ENCODE assay signal across 24 cellular contexts in the genomic region with DNA sequence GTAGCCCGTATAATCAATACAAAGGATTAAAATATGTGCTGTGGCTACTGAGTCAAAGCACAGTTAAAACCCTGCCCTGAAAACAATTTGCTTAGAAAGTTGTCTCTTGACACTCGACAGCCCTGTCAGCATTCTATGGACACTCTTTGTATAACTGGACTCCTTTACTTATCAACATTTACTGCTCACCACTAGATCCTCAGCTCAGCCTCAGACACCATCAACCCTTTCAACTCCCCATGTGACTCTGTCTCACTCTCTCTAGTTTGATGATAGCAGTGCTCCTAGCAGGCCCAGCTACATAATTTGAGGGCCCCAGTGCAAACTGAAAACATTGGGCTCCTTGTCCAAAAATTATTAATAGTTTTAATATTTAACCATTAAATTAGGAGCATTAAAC.
"Had no signal": no experiment of that assay in that cellular context is flagged by ENCODE, and none has a peak within 500 bp of the region (broad histone marks: within the 10 kb centered on the region; RNA-seq: fewer than 3 reads in every experiment).

No MANE protein-coding gene starts in this region.

- H3K4me1 Mint-ChIP-seq: immature natural killer cell; naive B cell; natural killer cell; nephron progenitor cell; neural progenitor cell; stimulated activated memory B cell treated with anti-CD40 and anti-IgM and Interleukin-4, amounts not matched to agents 10 μg/mL and 1 μg/mL and 100 μg/mL, for 72 hours; stimulated activated naive CD8-positive, alpha-beta T cell treated with anti-CD3 and anti-CD28 coated beads, Interleukin-15, amount 100 ng/mL, for 72 hours had no signal

- DNase-seq: hippocampal formation; immature natural killer cell; kidney; lower lobe of right lung; mammary epithelial cell; mesenchymal stem cell; naive B cell; natural killer cell; nephron progenitor cell; occipital lobe; psoas muscle; small intestine; spleen; stimulated activated CD4-positive, alpha-beta T cell treated with anti-CD3 and anti-CD28 coated beads, Interleukin-4, amount 100 ng/mL, for 24 hours; stimulated activated naive CD4-positive, alpha-beta T cell treated with Interleukin-2 at 50 U/mL for 16 hours; stimulated activated naive CD8-positive, alpha-beta T cell treated with anti-CD3 and anti-CD28 coated beads, Interleukin-15, amount 100 ng/mL, for 72 hours; substantia nigra had no signal

- H3K36me3 Mint-ChIP-seq: immature natural killer cell; naive B cell; natural killer cell; neural progenitor cell; stimulated activated memory B cell treated with anti-CD40 and anti-IgM and Interleukin-4, amounts not matched to agents 10 μg/mL and 1 μg/mL and 100 μg/mL, for 72 hours; type B pancreatic cell had no signal

- H3K27ac Mint-ChIP-seq: immature natural killer cell; naive B cell; natural killer cell; nephron progenitor cell; neural progenitor cell; stimulated activated memory B cell treated with anti-CD40 and anti-IgM and Interleukin-4, amounts not matched to agents 10 μg/mL and 1 μg/mL and 100 μg/mL, for 72 hours; stimulated activated naive CD8-positive, alpha-beta T cell treated with anti-CD3 and anti-CD28 coated beads, Interleukin-15, amount 100 ng/mL, for 72 hours; type B pancreatic cell had no signal

- H3K36me3 ChIP-seq: lower lobe of right lung, neural progenitor cell, neutrophil, spleen, tibial nerve had no signal

- H3K4me3 ChIP-seq: lower lobe of right lung, neural progenitor cell, psoas muscle, spleen, tibial nerve had no signal

- H3K27ac ChIP-seq: lower lobe of right lung, neural progenitor cell, neutrophil, parathyroid adenoma, psoas muscle, spleen, tibial nerve had no signal

- H3K9me3 ChIP-seq: lower lobe of right lung, neutrophil, psoas muscle, spleen, tibial nerve had no signal

- H3K4me3 Mint-ChIP-seq: immature natural killer cell; naive B cell; natural killer cell; nephron progenitor cell; neural progenitor cell; stimulated activated memory B cell treated with anti-CD40 and anti-IgM and Interleukin-4, amounts not matched to agents 10 μg/mL and 1 μg/mL and 100 μg/mL, for 72 hours; stimulated activated naive CD8-positive, alpha-beta T cell treated with anti-CD3 and anti-CD28 coated beads, Interleukin-15, amount 100 ng/mL, for 72 hours; type B pancreatic cell had no signal

- ATAC-seq: lower lobe of right lung; natural killer cell; psoas muscle; sciatic nerve; stimulated activated naive CD8-positive, alpha-beta T cell treated with anti-CD3 and anti-CD28 coated beads, Interleukin-15, amount 100 ng/mL, for 72 hours had no signal

- H3K9me3 Mint-ChIP-seq: nephron progenitor cell; neural progenitor cell; stimulated activated memory B cell treated with anti-CD40 and anti-IgM and Interleukin-4, amounts not matched to agents 10 μg/mL and 1 μg/mL and 100 μg/mL, for 72 hours; type B pancreatic cell had no signal

- H3K27me3 ChIP-seq: neural progenitor cell, neutrophil, spleen, tibial nerve had no signal

- H3K4me1 ChIP-seq: lower lobe of right lung, neural progenitor cell, parathyroid adenoma, psoas muscle, spleen had no signal
